21 cellular contexts compared by ENCODE assay signal in the genomic region with DNA sequence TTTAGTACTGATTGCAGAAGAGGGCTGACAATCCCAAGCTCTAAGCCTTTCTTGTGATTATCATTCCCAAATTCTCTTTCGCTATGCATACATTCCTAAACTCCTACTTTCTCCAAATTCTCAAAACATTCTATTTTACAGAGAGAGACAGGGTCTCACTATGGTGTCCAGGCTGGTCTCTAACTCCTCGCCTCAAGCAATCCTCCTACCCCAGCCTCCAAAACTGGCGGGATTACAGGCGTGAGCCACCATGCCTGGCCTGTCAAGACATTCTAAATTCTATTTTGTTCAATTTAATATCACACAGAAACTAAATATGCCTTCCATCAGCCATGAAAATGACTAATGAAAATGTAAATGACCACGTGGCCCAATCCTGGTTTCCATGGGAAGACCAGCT. TPM values are rescaled to one million over a fixed set of nuclear protein-coding genes. Genes with fewer than 3 reads are reported as not detected.
DNase-seq lines count a peak whose midpoint lies in the region; ATAC-seq and TF ChIP-seq lines count a peak whose summit lies in the region.
"Had no signal": no experiment of that assay in that cellular context is flagged by ENCODE, and none has a peak within 500 bp of the region (broad histone marks: within the 10 kb centered on the region; RNA-seq: fewer than 3 reads in every experiment).

No MANE protein-coding gene starts in this region.

- TF ChIP-seq CTCF in MM.1S (IDR thresholded peaks at IDR 0.05; ENCODE audit: low read length) (no peak), right atrium auricular region (IDR thresholded peaks at IDR 0.05) (no peak)

- 91% methylated on average over 5 of the region's 5 CpGs for WGBS in esophagus, 2 donors

- H4K20me1 ChIP-seq in MM.1S (ENCODE audit: insufficient read depth, low read length) = peaks cover 24% of the 10 kb centered on the region

- H3F3A ChIP-seq in MM.1S (ENCODE audit: insufficient read depth, low read length) = peaks cover 26% of the 10 kb centered on the region

- no peaks in the 10 kb centered on the region for H3K9me2 ChIP-seq in MM.1S (replicated peaks; ENCODE audit: insufficient read depth, low read length)

- H3K4me1 ChIP-seq in MM.1S (ENCODE audit: low read length) = peaks cover 42% of the 10 kb centered on the region
- H3K4me1 ChIP-seq in esophagus (ENCODE audit: control insufficient read depth in 2 of 2, insufficient read depth in 2 of 2, low read length in 1 of 2) = peaks cover 6 to 24% of the 10 kb centered on the region in 2 donors
- peaks cover 0 to 61% of the 10 kb centered on the region in 2 donors for H3K4me1 ChIP-seq in right atrium auricular region

- H3K36me3 ChIP-seq in MM.1S (replicated peaks; ENCODE audit: insufficient read depth, low read length) (no peaks in the 10 kb centered on the region), esophagus (ENCODE audit: control insufficient read depth in 2 of 2, insufficient read depth in 2 of 2, low read length in 1 of 2) (no peaks in the 10 kb centered on the region), right atrium auricular region (no peaks in the 10 kb centered on the region)
- H3K36me3 ChIP-seq: brain microvascular endothelial cell, stomach, upper lobe of right lung had no signal

- H3K27ac Mint-ChIP-seq in activated T-cell treated with anti-CD3 and anti-CD28 coated beads, Interleukin-2, amount 50 U/mL, for 24 hours = peak overlapping the region; percentile 63
- peak overlapping the region; percentile 1 for H3K27ac Mint-ChIP-seq in stimulated activated effector memory CD8-positive, alpha-beta T cell treated with anti-CD3 and anti-CD28 coated beads, Interleukin-12 subunit alpha, Interleukin-12 subunit beta, amount 100 ng/mL, for 72 hours

- ATAC-seq in stimulated activated effector memory CD8-positive, alpha-beta T cell treated with anti-CD3 and anti-CD28 coated beads, Interleukin-12 subunit alpha, Interleukin-12 subunit beta, amount 100 ng/mL, for 72 hours = no peak
- no peak for ATAC-seq in HG03039 (IDR thresholded peaks at IDR 0.05; ENCODE audit: unreplicated experiment)

- H3K27me3 Mint-ChIP-seq in activated T-cell treated with anti-CD3 and anti-CD28 coated beads, Interleukin-2, amount 50 U/mL, for 24 hours = no peaks in the 10 kb centered on the region

- H3K27me3 ChIP-seq in MM.1S (replicated peaks; ENCODE audit: insufficient read depth, low read length) (no peaks in the 10 kb centered on the region), esophagus (ENCODE audit: control insufficient read depth in 1 of 2, insufficient read depth in 2 of 2, low read length in 2 of 2) (no peaks in the 10 kb centered on the region), right atrium auricular region (no peaks in the 10 kb centered on the region)
- H3K27me3 ChIP-seq: brain microvascular endothelial cell, foreskin keratinocyte, stomach, upper lobe of right lung had no signal

- no peaks in the 10 kb centered on the region for H3K9me3 ChIP-seq in MM.1S (replicated peaks; ENCODE audit: insufficient read depth, low read length)
- H3K9me3 ChIP-seq in esophagus (ENCODE audit: control insufficient read depth in 2 of 2, insufficient read depth in 1 of 2, low read depth in 1 of 2, low read length in 1 of 2) = no peaks in the 10 kb centered on the region
- H3K9me3 ChIP-seq in right atrium auricular region = no peaks in the 10 kb centered on the region
- H3K9me3 ChIP-seq: stomach, upper lobe of right lung had no signal

- no peak overlapping the region for H3K4me3 Mint-ChIP-seq in activated T-cell treated with anti-CD3 and anti-CD28 coated beads, Interleukin-2, amount 50 U/mL, for 24 hours
- H3K4me3 Mint-ChIP-seq in stimulated activated effector memory CD8-positive, alpha-beta T cell treated with anti-CD3 and anti-CD28 coated beads, Interleukin-12 subunit alpha, Interleukin-12 subunit beta, amount 100 ng/mL, for 72 hours = no peak overlapping the region

- H2AFZ ChIP-seq in MM.1S (ENCODE audit: low read length) = no peak overlapping the region

- H3K9ac ChIP-seq in MM.1S (ENCODE audit: low read length) = no peak overlapping the region

- H3K4me1 Mint-ChIP-seq in activated T-cell treated with anti-CD3 and anti-CD28 coated beads, Interleukin-2, amount 50 U/mL, for 24 hours (ENCODE audit: low read depth) = peaks cover 89% of the 10 kb centered on the region
- peaks cover 80% of the 10 kb centered on the region for H3K4me1 Mint-ChIP-seq in stimulated activated effector memory CD8-positive, alpha-beta T cell treated with anti-CD3 and anti-CD28 coated beads, Interleukin-12 subunit alpha, Interleukin-12 subunit beta, amount 100 ng/mL, for 72 hours

- no peaks in the 10 kb centered on the region for H3K9me3 Mint-ChIP-seq in activated T-cell treated with anti-CD3 and anti-CD28 coated beads, Interleukin-2, amount 50 U/mL, for 24 hours
- H3K9me3 Mint-ChIP-seq in stimulated activated effector memory CD8-positive, alpha-beta T cell treated with anti-CD3 and anti-CD28 coated beads, Interleukin-12 subunit alpha, Interleukin-12 subunit beta, amount 100 ng/mL, for 72 hours = no peaks in the 10 kb centered on the region

- H3K27ac ChIP-seq in MM.1S (ENCODE audit: low read length) (peak overlapping the region; percentile 72; the same call in 1 of the 2 replicates), esophagus (ENCODE audit: low read depth in 2 of 2, low read length in 1 of 2) (peak overlapping the region; percentile 16 to 61), right atrium auricular region (no peak overlapping the region)
- H3K27ac ChIP-seq: brain microvascular endothelial cell, coronary artery, upper lobe of right lung had no signal

- peaks cover 89% of the 10 kb centered on the region for H3K79me2 ChIP-seq in MM.1S (ENCODE audit: low read length)

- no peak overlapping the region for H3K4me3 ChIP-seq in MM.1S (ENCODE audit: low read length)
- no peak overlapping the region for H3K4me3 ChIP-seq in esophagus (ENCODE audit: low read depth in 1 of 2, low read length in 2 of 2)
- H3K4me3 ChIP-seq in right atrium auricular region = no peak overlapping the region
- H3K4me3 ChIP-seq: coronary artery, stomach, upper lobe of right lung had no signal

- H3K4me2 ChIP-seq in MM.1S (ENCODE audit: low read depth, low read length) = peak overlapping the region; percentile 25; the same call in 1 of the 2 replicates

- peaks cover 14% of the 10 kb centered on the region for H3K36me3 Mint-ChIP-seq in activated T-cell treated with anti-CD3 and anti-CD28 coated beads, Interleukin-2, amount 50 U/mL, for 24 hours (ENCODE audit: low read depth)
- H3K36me3 Mint-ChIP-seq in stimulated activated effector memory CD8-positive, alpha-beta T cell treated with anti-CD3 and anti-CD28 coated beads, Interleukin-12 subunit alpha, Interleukin-12 subunit beta, amount 100 ng/mL, for 72 hours = peaks cover 10% of the 10 kb centered on the region

- DNase-seq in activated T-cell treated with anti-CD3 and anti-CD28 coated beads, Interleukin-2, amount 50 U/mL, for 24 hours = no peak
- no peak for DNase-seq in activated T-cell treated with anti-CD3 and anti-CD28 coated beads, Interleukin-2, amount 50 U/mL, for 48 hours
- no peak for DNase-seq in MM.1S
- DNase-seq in stimulated activated effector memory CD8-positive, alpha-beta T cell treated with anti-CD3 and anti-CD28 coated beads, Interleukin-12 subunit alpha, Interleukin-12 subunit beta, amount 100 ng/mL, for 72 hours (ENCODE audit: low spot score in 2 of 2) = no peak
- DNase-seq in occipital lobe (lab: John Stamatoyannopoulos, UW) = no peak
- no peak for DNase-seq in right atrium auricular region (ENCODE audit: low spot score)
- DNase-seq: activated T-cell treated with anti-CD3 and anti-CD28 coated beads for 4 hours; kidney; NCI-H1436; NCI-H526 treated with DMSO at 0.1 percent for 48 hours; posterior cingulate gyrus; Right ventricle myocardium superior; stimulated activated CD4-positive, alpha-beta T cell treated with anti-CD3 and anti-CD28 coated beads, Interleukin-2, amount 100 ng/mL, for 48 hours; stomach; SW 1271; upper lobe of right lung had no signal

RNA-seq across cellular contexts. Expression of a gene that starts 39.8 kb away (rescaled TPM):
- polyA plus RNA-seq in esophagus = 10 to 100 TPM; 37.1 to 73.5 TPM
- 27.5 TPM for total RNA-seq in occipital lobe
- total RNA-seq in right atrium auricular region = 10 to 100 TPM; 55.2 to 68.1 TPM

RNA-seq across cellular contexts. Expression of a gene that starts 57.7 kb away (rescaled TPM):
- polyA plus RNA-seq in esophagus = 10 to 100 TPM; 41.9 to 89.3 TPM
- total RNA-seq in occipital lobe (78.1 TPM), right atrium auricular region (100 to 1,000 TPM in 1 of 2 donors, 10 to 100 TPM in 1; 72.8 to 216 TPM)

Comparison
In these comparisons a context has a peak if more than half of its experiments do, and no peak if none do; other contexts are left out.
1. H3K27ac ChIP-seq: peak in MM.1S (single experiment) and esophagus (2 of 2); none in right atrium auricular region (0 of 2).